16 cellular contexts compared by ENCODE assay signal in genomic region chr5:163248856-163249255, GRCh38.
DNase-seq lines count a peak whose midpoint lies in the region; ATAC-seq and TF ChIP-seq lines count a peak whose summit lies in the region.
"Had no signal": no experiment of that assay in that cellular context is flagged by ENCODE, and none has a peak within 500 bp of the region (broad histone marks: within the 10 kb centered on the region; RNA-seq: fewer than 3 reads in every experiment).

No MANE protein-coding gene starts in this region.

- H3K9me3 Mint-ChIP-seq in chondrocyte (ENCODE audit: low read depth): no peaks in the 10 kb centered on the region
- no peaks in the 10 kb centered on the region for H3K9me3 Mint-ChIP-seq in activated CD4-positive, alpha-beta memory T cell treated with anti-CD3 and anti-CD28 coated beads, Interleukin-2, amount 10 ng/mL, durations not matched to agents 7 days and 5 days

- no peaks in the 10 kb centered on the region for H3K27me3 ChIP-seq in PC-3 (ENCODE audit: low read length)
- H3K27me3 ChIP-seq in neural cell (ENCODE audit: insufficient read depth, low read depth, low read length): no peaks in the 10 kb centered on the region

- H3K36me3 ChIP-seq in PC-3 (ENCODE audit: low read depth, low read length) (no peaks in the 10 kb centered on the region), neural cell (ENCODE audit: insufficient read depth, low read length) (no peaks in the 10 kb centered on the region)
- H3K36me3 ChIP-seq: SJCRH30 had no signal

- no peaks in the 10 kb centered on the region for H3K9me3 ChIP-seq in PC-3 (ENCODE audit: low read length)
- H3K9me3 ChIP-seq in neural cell (ENCODE audit: low read length): no peaks in the 10 kb centered on the region
- H3K9me3 ChIP-seq: SJCRH30 had no signal

- in situ Hi-C loops in astrocyte of the spinal cord (cut with HindIII; ENCODE audit: low sequenced_read_pairs): no loop called here

- TF ChIP-seq RAD21 in neural cell (conservative IDR thresholded peaks at IDR 0.05): no peak

- no peak overlapping the region for H3K27ac Mint-ChIP-seq in chondrocyte (ENCODE audit: unreplicated experiment)
- H3K27ac Mint-ChIP-seq in activated CD4-positive, alpha-beta memory T cell treated with anti-CD3 and anti-CD28 coated beads, Interleukin-2, amount 10 ng/mL, durations not matched to agents 7 days and 5 days: no peak overlapping the region

- no peaks in the 10 kb centered on the region for H3K27me3 Mint-ChIP-seq in chondrocyte (ENCODE audit: low read depth)
- no peaks in the 10 kb centered on the region for H3K27me3 Mint-ChIP-seq in activated CD4-positive, alpha-beta memory T cell treated with anti-CD3 and anti-CD28 coated beads, Interleukin-2, amount 10 ng/mL, durations not matched to agents 7 days and 5 days

- H3K36me3 Mint-ChIP-seq in chondrocyte (ENCODE audit: low read depth): peaks cover 2% of the 10 kb centered on the region
- no peaks in the 10 kb centered on the region for H3K36me3 Mint-ChIP-seq in activated CD4-positive, alpha-beta memory T cell treated with anti-CD3 and anti-CD28 coated beads, Interleukin-2, amount 10 ng/mL, durations not matched to agents 7 days and 5 days (ENCODE audit: low read depth)

- CTCF ChIA-PET in PC-3 (lab: Charles Lee): no interaction called here
- CTCF ChIA-PET in activated CD4-positive, alpha-beta memory T cell treated with anti-CD3 and anti-CD28 coated beads, Interleukin-2, amount 10 ng/mL, durations not matched to agents 7 days and 5 days (lab: Charles Lee): no interaction called here

- peak overlapping the region; percentile 67 for H3K27ac ChIP-seq in PC-3 (ENCODE audit: low read length)
- peak overlapping the region; percentile 57 for H3K27ac ChIP-seq in neural cell (ENCODE audit: low read length)
- H3K27ac ChIP-seq: SJCRH30 had no signal

- H3K4me3 ChIP-seq in PC-3 (ENCODE audit: low read length) (peak overlapping the region; percentile 10; the same call in 1 of the 2 replicates), astrocyte of the spinal cord (ENCODE audit: low read depth, low read length) (no peak overlapping the region), neural cell (ENCODE audit: low read length) (no peak overlapping the region)
- H3K4me3 ChIP-seq: SJCRH30 had no signal

- no peak overlapping the region for H3K4me3 Mint-ChIP-seq in chondrocyte (ENCODE audit: unreplicated experiment)
- H3K4me3 Mint-ChIP-seq in activated CD4-positive, alpha-beta memory T cell treated with anti-CD3 and anti-CD28 coated beads, Interleukin-2, amount 10 ng/mL, durations not matched to agents 7 days and 5 days: no peak overlapping the region

- no peak overlapping the region; the same call in 1 of the 2 replicates for H3K9ac ChIP-seq in PC-3 (ENCODE audit: low read length)
- H3K9ac ChIP-seq in neural cell (ENCODE audit: low read length): no peak overlapping the region

- H2AFZ ChIP-seq in PC-3 (ENCODE audit: low read length) (peak overlapping the region; percentile 70), neural cell (ENCODE audit: low read depth, low read length) (no peak overlapping the region)

- POLR2A ChIA-PET in PC-3 (lab: Charles Lee; ENCODE audit: unreplicated experiment): no interaction called here
- POLR2A ChIA-PET in activated CD4-positive, alpha-beta memory T cell treated with anti-CD3 and anti-CD28 coated beads, Interleukin-2, amount 10 ng/mL, durations not matched to agents 7 days and 5 days (lab: Charles Lee): no interaction called here

- BruUV-seq in PC-3 (replicated peaks; lab: Mats Ljungman, UMichigan): no TSS peak

- peak; percentile 1 for DNase-seq in EH (ENCODE audit: low read depth)
- peak; percentile 93 for DNase-seq in PC-3
- DNase-seq in astrocyte of the spinal cord (ENCODE audit: low read depth, low spot score): peak; percentile 79
- no peak for DNase-seq in chondrocyte (ENCODE audit: low spot score)
- DNase-seq in activated CD4-positive, alpha-beta T cell treated with anti-CD3 and anti-CD28 coated beads for 4 hours: no peak
- DNase-seq in cerebellar cortex (ENCODE audit: low spot score): no peak
- DNase-seq in activated CD4-positive, alpha-beta memory T cell treated with anti-CD3 and anti-CD28 coated beads, Interleukin-2, amount 10 ng/mL, durations not matched to agents 7 days and 5 days: no peak
- DNase-seq: AML-193, GDM1, GOT3, KBM-7, NCI-H1092 treated with DMSO at 0.1 percent for 48 hours, NCI-H1694 treated with DMSO at 0.1 percent for 48 hours, NCI-H748 treated with DMSO at 0.1 percent for 48 hours, SJCRH30 had no signal

- peaks cover 36% of the 10 kb centered on the region for H3K4me1 ChIP-seq in PC-3 (ENCODE audit: insufficient read depth, low read length)
- H3K4me1 ChIP-seq: SJCRH30 had no signal

- H3K79me2 ChIP-seq in PC-3 (ENCODE audit: low read length) (no peaks in the 10 kb centered on the region), neural cell (replicated peaks; ENCODE audit: insufficient read depth, low read length) (no peaks in the 10 kb centered on the region)

- peaks cover 11% of the 10 kb centered on the region for H3K4me1 Mint-ChIP-seq in chondrocyte (ENCODE audit: low read depth)
- no peaks in the 10 kb centered on the region for H3K4me1 Mint-ChIP-seq in activated CD4-positive, alpha-beta memory T cell treated with anti-CD3 and anti-CD28 coated beads, Interleukin-2, amount 10 ng/mL, durations not matched to agents 7 days and 5 days

- H4K20me1 ChIP-seq in PC-3 (ENCODE audit: low read length) (no peaks in the 10 kb centered on the region), neural cell (ENCODE audit: insufficient read depth) (no peaks in the 10 kb centered on the region)

- no peak for TF ChIP-seq EP300 in neural cell (conservative IDR thresholded peaks at IDR 0.05; ENCODE audit: poor library complexity, severe bottlenecking)

- H3K4me2 ChIP-seq in PC-3 (ENCODE audit: low read length): peak overlapping the region; percentile 41
- no peak overlapping the region for H3K4me2 ChIP-seq in neural cell (ENCODE audit: low read length)

- intact Hi-C loops in PC-3 (cut with micrococcal nuclease): no loop called here

- H3K9me2 ChIP-seq in PC-3 (replicated peaks; ENCODE audit: low read length): no peaks in the 10 kb centered on the region
- no peaks in the 10 kb centered on the region for H3K9me2 ChIP-seq in neural cell (ENCODE audit: insufficient read depth, low read length)

- H3F3A ChIP-seq in PC-3 (ENCODE audit: low read length, unreplicated experiment): no peaks in the 10 kb centered on the region
- H3F3A ChIP-seq in neural cell (ENCODE audit: insufficient read depth, low read length, poor library complexity, severe bottlenecking): no peaks in the 10 kb centered on the region

- TF ChIP-seq CTCF in PC-3 (conservative IDR thresholded peaks at IDR 0.05; ENCODE audit: low read depth, low read length): no peak
- TF ChIP-seq CTCF in astrocyte of the spinal cord (IDR thresholded peaks at IDR 0.05; ENCODE audit: low read depth, low read length): no peak
- TF ChIP-seq CTCF in neural cell (IDR thresholded peaks at IDR 0.05; ENCODE audit: poor library complexity, severe bottlenecking): no peak
- TF ChIP-seq CTCF in chondrocyte (IDR thresholded peaks at IDR 0.05): no peak

- ATAC-seq in PC-3: peak; percentile 84

TF ChIP-seq in neural cell, 6 proteins besides CTCF, POLR2A, EP300 and RAD21:
- TF ChIP-seq SMC3 (conservative IDR thresholded peaks at IDR 0.05; ENCODE audit: poor library complexity): no peak
- no peak for TF ChIP-seq REST (IDR thresholded peaks at IDR 0.05; ENCODE audit: borderline replicate concordance)
- no peak for TF ChIP-seq MXI1 (conservative IDR thresholded peaks at IDR 0.05; ENCODE audit: poor library complexity, severe bottlenecking)
- no peak for TF ChIP-seq EZH2 (IDR thresholded peaks at IDR 0.05; ENCODE audit: borderline replicate concordance, insufficient read depth, low read length, poor library complexity, severe bottlenecking)
- no peak for TF ChIP-seq TAF1 (IDR thresholded peaks at IDR 0.05; ENCODE audit: low read depth)
- TF ChIP-seq POLR2AphosphoS5 (IDR thresholded peaks at IDR 0.05): no peak
TF ChIP-seq in neural cell: peak in this region for 0.

Comparison
In these comparisons a context has a peak if more than half of its experiments do, and no peak if none do; other contexts are left out.
1. DNase-seq: peak in EH (single experiment), PC-3 (single experiment) and astrocyte of the spinal cord (single experiment); none in chondrocyte (single experiment), activated CD4-positive, alpha-beta T cell treated with anti-CD3 and anti-CD28 coated beads for 4 hours (0 of 2), cerebellar cortex (single experiment) and activated CD4-positive, alpha-beta memory T cell treated with anti-CD3 and anti-CD28 coated beads, Interleukin-2, amount 10 ng/mL, durations not matched to agents 7 days and 5 days (single experiment).